ENCODE assay signal across 18 cellular contexts in genomic region chr10:132415956-132416355, GRCh38. TPM values are rescaled to one million over a fixed set of nuclear protein-coding genes. Genes with fewer than 3 reads are reported as not detected.
A peak's percentile ranks its signal among the peaks of the same experiment; 100 is the strongest.
DNase-seq lines count a peak whose midpoint lies in the region; ATAC-seq and TF ChIP-seq lines count a peak whose summit lies in the region.
"Had no signal": no experiment of that assay in that cellular context is flagged by ENCODE, and none has a peak within 500 bp of the region (broad histone marks: within the 10 kb centered on the region; RNA-seq: fewer than 3 reads in every experiment).

No MANE protein-coding gene starts in this region.

- CTCF ChIA-PET in WTC11 (lab: Charles Lee) = no interaction called here

- peak overlapping the region in 6 of 7 donors; percentile 35 to 69 (median 64) for H3K27ac Mint-ChIP-seq in CD14-positive monocyte
- peak overlapping the region; percentile 69 for H3K27ac Mint-ChIP-seq in WTC11
- peak overlapping the region; percentile 46 for H3K27ac Mint-ChIP-seq in stimulated activated memory B cell treated with anti-CD40 and anti-IgM and Interleukin-4, amounts not matched to agents 10 μg/mL and 1 μg/mL and 100 μg/mL, for 72 hours

- H3K27me3 Mint-ChIP-seq in CD14-positive monocyte (ENCODE audit: low read depth in 3 of 3) = peaks cover 0 to 1% (median 0%) of the 10 kb centered on the region in 3 donors
- no peaks in the 10 kb centered on the region for H3K27me3 Mint-ChIP-seq in WTC11 (ENCODE audit: low read depth)
- no peaks in the 10 kb centered on the region for H3K27me3 Mint-ChIP-seq in stimulated activated memory B cell treated with anti-CD40 and anti-IgM and Interleukin-4, amounts not matched to agents 10 μg/mL and 1 μg/mL and 100 μg/mL, for 72 hours

- H3K4me3 Mint-ChIP-seq in CD14-positive monocyte (no peak overlapping the region), WTC11 (no peak overlapping the region)
- no peak overlapping the region for H3K4me3 Mint-ChIP-seq in stimulated activated memory B cell treated with anti-CD40 and anti-IgM and Interleukin-4, amounts not matched to agents 10 μg/mL and 1 μg/mL and 100 μg/mL, for 72 hours
- H3K4me3 Mint-ChIP-seq: CD8-positive, alpha-beta T cell had no signal

- H3K36me3 ChIP-seq in lower lobe of right lung = peaks cover 10% of the 10 kb centered on the region
- H3K36me3 ChIP-seq in GM23248 (ENCODE audit: low read depth) = no peaks in the 10 kb centered on the region

- no peaks in the 10 kb centered on the region for H3K9me3 ChIP-seq in lower lobe of right lung
- H3K9me3 ChIP-seq in GM23248 (ENCODE audit: low read depth) = no peaks in the 10 kb centered on the region
- H3K9me3 ChIP-seq: SK-N-SH had no signal

- H3K27ac ChIP-seq in lower lobe of right lung (peak overlapping the region; percentile 95), GM23248 (no peak overlapping the region)
- H3K27ac ChIP-seq: HL-60, PC-9 had no signal

- no peaks in the 10 kb centered on the region for H3K79me2 ChIP-seq in GM23248 (ENCODE audit: insufficient read depth)

- POLR2A ChIA-PET in WTC11 (lab: Charles Lee) = no interaction called here

- in situ Hi-C loops in GM23248 (cut with MboI) = no loop called here

- H3K27me3 ChIP-seq in lower lobe of right lung (ENCODE audit: low read depth) (no peaks in the 10 kb centered on the region), GM23248 (replicated peaks; ENCODE audit: insufficient read depth) (no peaks in the 10 kb centered on the region)

- no peaks in the 10 kb centered on the region for H3F3A ChIP-seq in GM23248 (ENCODE audit: insufficient read depth)

- H3K36me3 Mint-ChIP-seq in CD14-positive monocyte = peaks cover 23 to 34% of the 10 kb centered on the region in 2 donors
- peaks cover 6% of the 10 kb centered on the region; the same call in 1 of the 2 replicates for H3K36me3 Mint-ChIP-seq in WTC11
- peaks cover 9% of the 10 kb centered on the region for H3K36me3 Mint-ChIP-seq in stimulated activated memory B cell treated with anti-CD40 and anti-IgM and Interleukin-4, amounts not matched to agents 10 μg/mL and 1 μg/mL and 100 μg/mL, for 72 hours

- peaks cover 0 to 2% (median 0%) of the 10 kb centered on the region in 7 donors for H3K9me3 Mint-ChIP-seq in CD14-positive monocyte
- no peaks in the 10 kb centered on the region for H3K9me3 Mint-ChIP-seq in WTC11
- H3K9me3 Mint-ChIP-seq in stimulated activated memory B cell treated with anti-CD40 and anti-IgM and Interleukin-4, amounts not matched to agents 10 μg/mL and 1 μg/mL and 100 μg/mL, for 72 hours = no peaks in the 10 kb centered on the region
- H3K9me3 Mint-ChIP-seq: CD8-positive, alpha-beta T cell had no signal

- no peak overlapping the region for H2AFZ ChIP-seq in GM23248
- H2AFZ ChIP-seq: PC-9 had no signal

- TF ChIP-seq CTCF in CD14-positive monocyte (IDR thresholded peaks at IDR 0.05) (no peak), WTC11 (IDR thresholded peaks at IDR 0.05) (no peak), lower lobe of right lung (IDR thresholded peaks at IDR 0.05) (no peak)

- H3K4me3 ChIP-seq in lower lobe of right lung (no peak overlapping the region), GM23248 (no peak overlapping the region)
- H3K4me3 ChIP-seq: PC-9 had no signal

- no peaks in the 10 kb centered on the region for H3K9me2 ChIP-seq in GM23248 (ENCODE audit: insufficient read depth)
- H3K9me2 ChIP-seq: SK-N-SH had no signal

- intact Hi-C loops in CD14-positive monocyte (cut with micrococcal nuclease) (no loop called here), lower lobe of right lung (cut with DNase I) (no loop called here), left colon (cut with DNase I, micrococcal nuclease) (no loop called here)

- H3K4me1 Mint-ChIP-seq in CD14-positive monocyte (peaks cover 75% of the 10 kb centered on the region), WTC11 (peaks cover 43% of the 10 kb centered on the region)
- peaks cover 56% of the 10 kb centered on the region for H3K4me1 Mint-ChIP-seq in stimulated activated memory B cell treated with anti-CD40 and anti-IgM and Interleukin-4, amounts not matched to agents 10 μg/mL and 1 μg/mL and 100 μg/mL, for 72 hours

- WGBS in GM23248 (ENCODE audit: low coverage in 1 of 2, low lambda C conversion rate in 2 of 2, missing lambda C conversion rate in 2 of 2), 2 experiments = 90 to 91% methylated on average over 21 to 22 of the region's 22 CpGs

- ATAC-seq in WTC11 (no peak), lower lobe of right lung (no peak), HG02759 (IDR thresholded peaks at IDR 0.05; ENCODE audit: unreplicated experiment) (no peak), left colon (no peak)
- no peak for ATAC-seq in stimulated activated memory B cell treated with anti-CD40 and anti-IgM and Interleukin-4, amounts not matched to agents 10 μg/mL and 1 μg/mL and 100 μg/mL, for 72 hours
- ATAC-seq: CD8-positive, alpha-beta T cell had no signal

- H3K9ac ChIP-seq in GM23248 = no peak overlapping the region
- H3K9ac ChIP-seq: SK-N-SH had no signal

- H4K20me1 ChIP-seq in GM23248 (ENCODE audit: insufficient read depth) = no peaks in the 10 kb centered on the region

- DNase-seq in CD14-positive monocyte (ENCODE audit: low spot score) (no peak), WTC11 (ENCODE audit: low spot score) (no peak), lower lobe of right lung (no peak), GM23248 (no peak), left colon (no peak)
- DNase-seq: AML-193; CD8-positive, alpha-beta T cell; GF-D8; KBM-7; NCI-H1105; NCI-H187; NCI-H446; PC-9; Right ventricle myocardium superior; SK-N-SH had no signal

- H3K4me1 ChIP-seq in lower lobe of right lung (peaks cover 78% of the 10 kb centered on the region), GM23248 (ENCODE audit: insufficient read depth) (peaks cover 3% of the 10 kb centered on the region; the same call in 1 of the 2 replicates)

- no peak overlapping the region for H3K4me2 ChIP-seq in GM23248 (ENCODE audit: unreplicated experiment)
- H3K4me2 ChIP-seq: PC-9, SK-N-SH had no signal

TF ChIP-seq in WTC11, 78 proteins besides CTCF, POLR2A, EP300 and RAD21 (continues in another document):
- TF ChIP-seq CDX4 (CRISPR knock-in tag; IDR thresholded peaks at IDR 0.05; ENCODE audit: borderline replicate concordance) = no peak
- no peak for TF ChIP-seq KAT7 (CRISPR knock-in tag; IDR thresholded peaks at IDR 0.05; ENCODE audit: borderline replicate concordance)
- no peak for TF ChIP-seq ZNF423 (CRISPR knock-in tag; IDR thresholded peaks at IDR 0.05)
- no peak for TF ChIP-seq ARID4B (CRISPR knock-in tag; IDR thresholded peaks at IDR 0.05; ENCODE audit: borderline replicate concordance)
- no peak for TF ChIP-seq GABPB1 (CRISPR knock-in tag; IDR thresholded peaks at IDR 0.05)

RNA-seq across cellular contexts. Expression of gene PWWP2B, which starts 19.0 kb away (rescaled TPM):
- polyA plus RNA-seq in CD14-positive monocyte (1 to 10 TPM; 2.4 to 2.7 TPM), GM23248 (2016; fragmentation: Nextera tagmentation; extraction: Ambion mirVana) (0.66 TPM in 2 replicates)
- total RNA-seq in WTC11 (2021) (12.2 to 14.1 TPM (median 13.6 TPM) in 3 replicates), lower lobe of right lung (25.2 TPM), left colon (10 to 100 TPM; 51.9 to 55.3 TPM)
- total RNA-seq in GM23248 (2014; rRNA removed; shearing (Covaris generic)) = 2.4 and 5.8 TPM in 2 replicates
